Comparison of ENCODE assay signal across 2 cellular contexts in genomic region chr13:21929400-21929799, GRCh38.
TF ChIP-seq lines count a peak whose summit lies in the region.

No MANE protein-coding gene starts in this region.

TF ChIP-seq in GM23338, 12 proteins besides CTCF, POLR2A, EP300 and RAD21:
- TF ChIP-seq ZNF462 (CRISPR knock-in tag; IDR thresholded peaks at IDR 0.05) (no peak), ZNF114 (CRISPR knock-in tag; IDR thresholded peaks at IDR 0.05) (no peak), POLR2AphosphoS5 (IDR thresholded peaks at IDR 0.05; ENCODE audit: low read depth) (no peak), JUNB (IDR thresholded peaks at IDR 0.05; ENCODE audit: unreplicated experiment) (no peak), CREB1 (CRISPR knock-in tag; IDR thresholded peaks at IDR 0.05; ENCODE audit: low read depth) (no peak), ZNF331 (CRISPR knock-in tag; IDR thresholded peaks at IDR 0.05; ENCODE audit: low read depth) (no peak), EZH2 (IDR thresholded peaks at IDR 0.05; ENCODE audit: low read depth, unreplicated experiment) (no peak), REST (IDR thresholded peaks at IDR 0.05; ENCODE audit: unreplicated experiment) (no peak), EZH2phosphoT487 (IDR thresholded peaks at IDR 0.05; ENCODE audit: unreplicated experiment) (no peak), STAT1 (IDR thresholded peaks at IDR 0.05; ENCODE audit: unreplicated experiment) (no peak), NANOG (IDR thresholded peaks at IDR 0.05; ENCODE audit: borderline replicate concordance) (no peak), ETS1 (IDR thresholded peaks at IDR 0.05) (no peak)
TF ChIP-seq in GM23338: peak in this region for 0.

TF ChIP-seq in H1, 55 proteins besides CTCF, POLR2A, EP300 and RAD21:
- TF ChIP-seq MAX (IDR thresholded peaks at IDR 0.05) (peak; percentile 37; the same call in 1 of the 2 replicates), SIRT6 (IDR thresholded peaks at IDR 0.05; ENCODE audit: low read length) (no peak)
